ENCODE assay signal across 14 cellular contexts in genomic region chr4:83036991-83037390, GRCh38. TPM values are rescaled to one million over a fixed set of nuclear protein-coding genes. Genes with fewer than 3 reads are reported as not detected.
A peak's percentile ranks its signal among the peaks of the same experiment; 100 is the strongest.
DNase-seq lines count a peak whose midpoint lies in the region; ATAC-seq, FAIRE-seq and TF ChIP-seq lines count a peak whose summit lies in the region.
"Had no signal": no experiment of that assay in that cellular context is flagged by ENCODE, and none has a peak within 500 bp of the region (broad histone marks: within the 10 kb centered on the region; RNA-seq: fewer than 3 reads in every experiment).

No MANE protein-coding gene starts in this region.

- H3K4me2 ChIP-seq in keratinocyte (ENCODE audit: control insufficient read depth, extremely low read depth, insufficient read depth, low read depth, low read length) = peak overlapping the region; percentile 45

- H3K36me3 Mint-ChIP-seq in activated CD8-positive, alpha-beta T cell treated with anti-CD3 and anti-CD28 coated beads, Interleukin-2, amount 10 ng/mL, durations not matched to agents 7 days and 5 days (ENCODE audit: low read depth) = peaks cover 13% of the 10 kb centered on the region

- CTCF ChIA-PET in activated CD8-positive, alpha-beta T cell treated with anti-CD3 and anti-CD28 coated beads, Interleukin-2, amount 10 ng/mL, durations not matched to agents 7 days and 5 days (lab: Charles Lee) = interaction anchor here (0.8 to 2.0 kb wide), 8 partner anchors 9 to 246 kb away, joined by 3 to 6 read pairs (median 4); no protein-coding TSS in a partner anchor

- H3K4me3 Mint-ChIP-seq in activated CD8-positive, alpha-beta T cell treated with anti-CD3 and anti-CD28 coated beads, Interleukin-2, amount 10 ng/mL, durations not matched to agents 7 days and 5 days = peak overlapping the region; percentile 29

- H3K4me1 Mint-ChIP-seq in activated CD8-positive, alpha-beta T cell treated with anti-CD3 and anti-CD28 coated beads, Interleukin-2, amount 10 ng/mL, durations not matched to agents 7 days and 5 days (ENCODE audit: low read depth) = peaks cover 24% of the 10 kb centered on the region

- no peaks in the 10 kb centered on the region for H3K36me3 ChIP-seq in ACC112 (ENCODE audit: insufficient read depth, low read length)
- no peaks in the 10 kb centered on the region for H3K36me3 ChIP-seq in keratinocyte (ENCODE audit: control insufficient read depth in 2 of 2, extremely low read depth in 1 of 2, insufficient read depth in 2 of 2, low read length in 2 of 2)

- FAIRE-seq in keratinocyte (lab: Jason Lieb, UNC) = no peak

- no peaks in the 10 kb centered on the region for H4K20me1 ChIP-seq in keratinocyte (ENCODE audit: control insufficient read depth, extremely low read depth, insufficient read depth, low read length)

- no peak overlapping the region for H2AFZ ChIP-seq in ACC112 (ENCODE audit: low read length, unreplicated experiment)
- no peak overlapping the region for H2AFZ ChIP-seq in keratinocyte (ENCODE audit: control insufficient read depth, low read length)

- H3K4me1 ChIP-seq in ACC112 (ENCODE audit: control insufficient read depth, insufficient read depth, low read length, unreplicated experiment) (peaks cover 17% of the 10 kb centered on the region), keratinocyte (ENCODE audit: control insufficient read depth, extremely low read depth, insufficient read depth, low read length) (peaks cover 14% of the 10 kb centered on the region)

- no peaks in the 10 kb centered on the region for H3K9me3 Mint-ChIP-seq in activated CD8-positive, alpha-beta T cell treated with anti-CD3 and anti-CD28 coated beads, Interleukin-2, amount 10 ng/mL, durations not matched to agents 7 days and 5 days (ENCODE audit: insufficient read depth)

- H3K79me2 ChIP-seq in ACC112 (ENCODE audit: control insufficient read depth, insufficient read depth, low read length, unreplicated experiment) (peaks cover 59% of the 10 kb centered on the region), keratinocyte (ENCODE audit: control insufficient read depth, insufficient read depth, low read length) (peaks cover 51% of the 10 kb centered on the region)

- H3K27me3 ChIP-seq in ACC112 (ENCODE audit: insufficient read depth, low read length) (no peaks in the 10 kb centered on the region), keratinocyte (ENCODE audit: control insufficient read depth, extremely low read depth, insufficient read depth, low read length) (no peaks in the 10 kb centered on the region)
- H3K27me3 ChIP-seq: stomach had no signal

- DNase-seq in HFF-Myc (ENCODE audit: extremely low read depth, low read depth) (no peak), keratinocyte (ENCODE audit: low read depth, low spot score) (no peak), CD1c-positive myeloid dendritic cell (ENCODE audit: extremely low spot score) (no peak), NCI-H345 (lab: John Stamatoyannopoulos, UW) (no peak)
- DNase-seq in activated CD8-positive, alpha-beta T cell treated with anti-CD3 and anti-CD28 coated beads, Interleukin-2, amount 10 ng/mL, durations not matched to agents 7 days and 5 days = no peak
- DNase-seq: hippocampal formation; NCI-H1092 treated with DMSO at 0.1 percent for 48 hours; NCI-H748 treated with DMSO at 0.1 percent for 48 hours; stimulated activated CD4-positive, alpha-beta T cell treated with anti-CD3 and anti-CD28 coated beads, Interleukin-2, amount 100 ng/mL, for 24 hours; stomach had no signal

- H3K27ac ChIP-seq in ACC112 (ENCODE audit: low read depth, low read length) (no peak overlapping the region), keratinocyte (ENCODE audit: control insufficient read depth, insufficient read depth, low read length) (no peak overlapping the region)
- H3K27ac ChIP-seq: coronary artery had no signal

- POLR2A ChIA-PET in activated CD8-positive, alpha-beta T cell treated with anti-CD3 and anti-CD28 coated beads, Interleukin-2, amount 10 ng/mL, durations not matched to agents 7 days and 5 days (lab: Charles Lee) = interaction anchor here (1.1 kb wide), 1 partner anchor 248 kb away, joined by 3 read pairs; the partner anchor contains the start of gene COQ2

- H3K9me1 ChIP-seq in keratinocyte (ENCODE audit: control insufficient read depth, extremely low read depth, insufficient read depth, low read length) = no peaks in the 10 kb centered on the region

- H3K4me3 ChIP-seq in ACC112 (ENCODE audit: low read depth, low read length) = peak overlapping the region; percentile 76; the same call in 1 of the 2 replicates
- H3K4me3 ChIP-seq in HFF-Myc (replicated peaks; ENCODE audit: low read depth, low read length) = peak overlapping the region; percentile 88
- H3K4me3 ChIP-seq in keratinocyte (ENCODE audit: control insufficient read depth in 2 of 3, extremely low read depth in 1 of 3, insufficient read depth in 2 of 3, low read depth in 1 of 3, low read length in 3 of 3) = no peak overlapping the region

- no peak overlapping the region for H3K9ac ChIP-seq in keratinocyte (ENCODE audit: control insufficient read depth, extremely low read depth, insufficient read depth, low read length)

- H3K27ac Mint-ChIP-seq in activated CD8-positive, alpha-beta T cell treated with anti-CD3 and anti-CD28 coated beads, Interleukin-2, amount 10 ng/mL, durations not matched to agents 7 days and 5 days = no peak overlapping the region

- ATAC-seq in activated CD8-positive, alpha-beta T cell treated with anti-CD3 and anti-CD28 coated beads, Interleukin-2, amount 10 ng/mL, durations not matched to agents 7 days and 5 days = no peak
- ATAC-seq in HG03432 (IDR thresholded peaks at IDR 0.05; ENCODE audit: unreplicated experiment) = no peak
- no peak for ATAC-seq in GM19328 (IDR thresholded peaks at IDR 0.05; ENCODE audit: unreplicated experiment)

- TF ChIP-seq CTCF in HFF-Myc (IDR thresholded peaks at IDR 0.05; ENCODE audit: low read depth, low read length, missing control alignments) (no peak), keratinocyte (optimal IDR thresholded peaks at IDR 0.05 in 1 of 3, IDR thresholded peaks at IDR 0.05 in 1 of 3, conservative IDR thresholded peaks at IDR 0.05 in 1 of 3; ENCODE audit: extremely low read depth in 1 of 3, insufficient read depth in 2 of 3, low read length in 3 of 3) (no peak)

- dilution Hi-C loops in keratinocyte (cut with MboI; ENCODE audit: extremely low pct_ligation_motif_present, low sequenced_read_pairs) = no loop called here

- no peaks in the 10 kb centered on the region for H3K9me3 ChIP-seq in keratinocyte (ENCODE audit: control insufficient read depth, low read depth, low read length)
- H3K9me3 ChIP-seq: stomach had no signal

- no peaks in the 10 kb centered on the region for H3K27me3 Mint-ChIP-seq in activated CD8-positive, alpha-beta T cell treated with anti-CD3 and anti-CD28 coated beads, Interleukin-2, amount 10 ng/mL, durations not matched to agents 7 days and 5 days (ENCODE audit: low read depth)

RNA-seq across cellular contexts. Expression of gene COPS4, which starts 2.0 kb away (rescaled TPM):
- 10 to 100 TPM; 33.7 to 34.6 TPM for total RNA-seq in activated CD8-positive, alpha-beta T cell treated with anti-CD3 and anti-CD28 coated beads, Interleukin-2, amount 10 ng/mL, durations not matched to agents 7 days and 5 days
- polyA plus RNA-seq in keratinocyte = 37.8 to 54.3 TPM (median 50.2 TPM) in 3 replicates
- 90.4 TPM for polyA plus RNA-seq in keratinocyte (2011; ENCODE audit: low read depth)
- 39.3 and 52.5 TPM in 2 replicates for polyA plus RNA-seq in keratinocyte (2011; cell fraction: cytosol; rRNA removed)
- polyA plus RNA-seq in keratinocyte (2011; cell fraction: nucleus; rRNA removed) = 32.3 and 33.5 TPM in 2 replicates
- polyA plus RNA-seq in keratinocyte (2012; ENCODE audit: low replicate concordance) = 44.0 and 57.1 TPM in 2 replicates
- 4.3 to 31.0 TPM (median 26.1 TPM) in 3 replicates for polyA minus RNA-seq in keratinocyte
- 12.7 TPM for polyA minus RNA-seq in keratinocyte (2011; cell fraction: cytosol; rRNA and poly(A)+ RNA removed)
- polyA minus RNA-seq in keratinocyte (2011; cell fraction: nucleus; rRNA and poly(A)+ RNA removed) = 9.4 and 10.4 TPM in 2 replicates

RNA-seq across cellular contexts. Expression of gene LIN54, which starts 26.4 kb away (rescaled TPM):
- total RNA-seq in activated CD8-positive, alpha-beta T cell treated with anti-CD3 and anti-CD28 coated beads, Interleukin-2, amount 10 ng/mL, durations not matched to agents 7 days and 5 days = 10 to 100 TPM; 40.2 to 42.1 TPM
- 5.9 to 8.1 TPM (median 7.0 TPM) in 3 replicates for polyA plus RNA-seq in keratinocyte
- polyA plus RNA-seq in keratinocyte (2011; ENCODE audit: low read depth) = 7.9 TPM
- polyA plus RNA-seq in keratinocyte (2011; cell fraction: cytosol; rRNA removed) = 3.4 and 5.7 TPM in 2 replicates
- polyA plus RNA-seq in keratinocyte (2011; cell fraction: nucleus; rRNA removed) = 4.4 and 4.7 TPM in 2 replicates
- 3.7 and 5.0 TPM in 2 replicates for polyA plus RNA-seq in keratinocyte (2012; ENCODE audit: low replicate concordance)
- polyA minus RNA-seq in keratinocyte = 5.7 to 19.8 TPM (median 10.0 TPM) in 3 replicates
- polyA minus RNA-seq in keratinocyte (2011; cell fraction: cytosol; rRNA and poly(A)+ RNA removed) = 7.5 TPM
- 6.6 and 10.5 TPM in 2 replicates for polyA minus RNA-seq in keratinocyte (2011; cell fraction: nucleus; rRNA and poly(A)+ RNA removed)

Comparison
In these comparisons a context has a peak if more than half of its experiments do, and no peak if none do; other contexts are left out.
1. H3K4me3 ChIP-seq: peak in ACC112 (single experiment) and HFF-Myc (single experiment); none in keratinocyte (0 of 3).